18 cellular contexts compared by ENCODE assay signal in the genomic region with DNA sequence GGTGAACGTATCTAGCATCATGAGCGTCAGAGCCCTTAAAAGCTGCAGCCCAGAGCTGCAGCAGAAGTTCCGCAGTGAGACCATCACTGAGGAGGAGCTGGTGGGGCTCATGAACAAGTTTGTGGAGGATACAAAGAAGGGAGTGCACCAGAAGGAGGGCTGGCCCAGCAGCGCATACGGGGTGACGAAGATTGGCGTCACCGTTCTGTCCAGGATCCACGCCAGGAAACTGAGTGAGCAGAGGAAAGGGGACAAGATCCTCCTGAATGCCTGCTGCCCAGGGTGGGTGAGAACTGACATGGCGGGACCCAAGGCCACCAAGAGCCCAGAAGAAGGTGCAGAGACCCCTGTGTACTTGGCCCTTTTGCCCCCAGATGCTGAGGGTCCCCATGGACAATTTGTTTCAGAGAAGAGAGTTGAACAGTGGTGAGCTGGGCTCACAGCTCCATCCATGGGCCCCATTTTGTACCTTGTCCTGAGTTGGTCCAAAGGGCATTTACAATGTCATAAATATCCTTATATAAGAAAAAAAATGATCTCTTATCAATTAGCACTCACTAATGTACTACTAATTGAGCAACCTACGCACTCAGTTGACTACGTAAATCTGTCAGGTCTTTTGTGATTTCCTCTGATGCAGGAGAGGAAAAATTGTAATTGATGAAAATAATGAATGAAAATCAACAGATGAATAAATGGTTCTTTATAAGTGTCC. TPM values are rescaled to one million over a fixed set of nuclear protein-coding genes. Genes with fewer than 3 reads are reported as not detected.
A peak's percentile ranks its signal among the peaks of the same experiment; 100 is the strongest.
DNase-seq lines count a peak whose midpoint lies in the region; ATAC-seq and TF ChIP-seq lines count a peak whose summit lies in the region.
"Had no signal": no experiment of that assay in that cellular context is flagged by ENCODE, and none has a peak within 500 bp of the region (broad histone marks: within the 10 kb centered on the region; RNA-seq: fewer than 3 reads in every experiment).

No MANE protein-coding gene starts in this region.

- peaks cover 9% of the 10 kb centered on the region for H3K36me3 ChIP-seq in iPS-15b (ENCODE audit: control insufficient read depth, insufficient read depth, low read length)
- H3K36me3 ChIP-seq: neural progenitor cell had no signal

- no peak for ATAC-seq in activated T-cell treated with anti-CD3 and anti-CD28 coated beads, Interleukin-2, amount 50 U/mL, for 4 hours
- ATAC-seq: activated CD4-positive, alpha-beta T cell treated with anti-CD3 and anti-CD28 coated beads for 36 hours had no signal

- H3K27ac Mint-ChIP-seq in activated T-helper 1 cell treated with anti-CD3 and anti-CD28 coated beads, Interleukin-12 subunit alpha, Interleukin-12 subunit beta, Interleukin-2, Interleukin-4 antibody, amounts not matched to agents 30 ng/mL and 10 ng/mL and 1 ng/mL, durations not matched to agents 14 hours and 24 hours and 36 hours = no peak overlapping the region
- H3K27ac Mint-ChIP-seq in osteocyte (ENCODE audit: unreplicated experiment) = no peak overlapping the region
- H3K27ac Mint-ChIP-seq: activated CD4-positive, alpha-beta T cell treated with anti-CD3 and anti-CD28 coated beads for 36 hours; neural progenitor cell had no signal

- peak overlapping the region; percentile 22 for H3K4me3 Mint-ChIP-seq in activated T-cell treated with anti-CD3 and anti-CD28 coated beads, Interleukin-2, amount 50 U/mL, for 4 hours
- H3K4me3 Mint-ChIP-seq in activated T-helper 1 cell treated with anti-CD3 and anti-CD28 coated beads, Interleukin-12 subunit alpha, Interleukin-12 subunit beta, Interleukin-2, Interleukin-4 antibody, amounts not matched to agents 30 ng/mL and 10 ng/mL and 1 ng/mL, durations not matched to agents 14 hours and 24 hours and 36 hours = peak overlapping the region; percentile 56
- H3K4me3 Mint-ChIP-seq in osteocyte (ENCODE audit: unreplicated experiment) = no peak overlapping the region
- H3K4me3 Mint-ChIP-seq: neural progenitor cell had no signal

- H3K9me3 Mint-ChIP-seq in activated T-cell treated with anti-CD3 and anti-CD28 coated beads, Interleukin-2, amount 50 U/mL, for 4 hours = peaks cover 8% of the 10 kb centered on the region
- peaks cover 9% of the 10 kb centered on the region for H3K9me3 Mint-ChIP-seq in activated T-helper 1 cell treated with anti-CD3 and anti-CD28 coated beads, Interleukin-12 subunit alpha, Interleukin-12 subunit beta, Interleukin-2, Interleukin-4 antibody, amounts not matched to agents 30 ng/mL and 10 ng/mL and 1 ng/mL, durations not matched to agents 14 hours and 24 hours and 36 hours
- H3K9me3 Mint-ChIP-seq in osteocyte (ENCODE audit: unreplicated experiment) = no peaks in the 10 kb centered on the region

- peaks cover 19% of the 10 kb centered on the region for H3K4me1 ChIP-seq in iPS-15b (ENCODE audit: control insufficient read depth, insufficient read depth, low read length)
- H3K4me1 ChIP-seq: neural progenitor cell had no signal

- peak overlapping the region; percentile 98 for H3K27ac ChIP-seq in substantia nigra (ENCODE audit: low read depth, low read length, poor library complexity, severe bottlenecking)
- H3K27ac ChIP-seq: neural progenitor cell had no signal

- H3K4me3 ChIP-seq in iPS-15b (ENCODE audit: low read depth, low read length) = peak overlapping the region; percentile 5
- H3K4me3 ChIP-seq: neural progenitor cell, upper lobe of left lung had no signal

- no peak for TF ChIP-seq CTCF in osteocyte (IDR thresholded peaks at IDR 0.05)

- no peaks in the 10 kb centered on the region for H3K27me3 Mint-ChIP-seq in activated T-cell treated with anti-CD3 and anti-CD28 coated beads, Interleukin-2, amount 50 U/mL, for 4 hours (ENCODE audit: low read depth)
- no peaks in the 10 kb centered on the region for H3K27me3 Mint-ChIP-seq in activated T-helper 1 cell treated with anti-CD3 and anti-CD28 coated beads, Interleukin-12 subunit alpha, Interleukin-12 subunit beta, Interleukin-2, Interleukin-4 antibody, amounts not matched to agents 30 ng/mL and 10 ng/mL and 1 ng/mL, durations not matched to agents 14 hours and 24 hours and 36 hours (ENCODE audit: insufficient read depth)
- H3K27me3 Mint-ChIP-seq in osteocyte (ENCODE audit: unreplicated experiment) = peaks cover 10% of the 10 kb centered on the region
- H3K27me3 Mint-ChIP-seq: activated CD4-positive, alpha-beta T cell treated with anti-CD3 and anti-CD28 coated beads for 36 hours; CD4-positive, alpha-beta T cell had no signal

- DNase-seq in activated T-cell treated with anti-CD3 and anti-CD28 coated beads, Interleukin-2, amount 50 U/mL, for 4 hours = no peak
- no peak for DNase-seq in activated T-cell treated with anti-CD3 and anti-CD28 coated beads, Interleukin-2, amount 50 U/mL, for 48 hours
- DNase-seq in activated T-helper 1 cell treated with anti-CD3 and anti-CD28 coated beads, Interleukin-12 subunit alpha, Interleukin-12 subunit beta, Interleukin-2, Interleukin-4 antibody, amounts not matched to agents 30 ng/mL and 10 ng/mL and 1 ng/mL, durations not matched to agents 14 hours and 24 hours and 36 hours (ENCODE audit: low spot score) = no peak
- DNase-seq in substantia nigra (lab: John Stamatoyannopoulos, UW) = peak in 12 of 49 donors; percentile 12 to 58 (median 23)
- DNase-seq in NCI-H2081 treated with DMSO at 0.1 percent for 48 hours (lab: John Stamatoyannopoulos, UW) = no peak
- DNase-seq in DMS53 treated with DMSO at 0.1 percent for 48 hours (lab: John Stamatoyannopoulos, UW; ENCODE audit: unreplicated experiment) = no peak
- no peak for DNase-seq in osteocyte (ENCODE audit: extremely low spot score, unreplicated experiment)
- DNase-seq: activated CD4-positive, alpha-beta T cell treated with anti-CD3 and anti-CD28 coated beads for 36 hours; activated naive CD4-positive, alpha-beta T cell treated with anti-CD3 and anti-CD28 coated beads, Interleukin-2, amount 50 U/mL, for 16 hours; CD4-positive, alpha-beta T cell; DMS79; effector CD4-positive, alpha-beta T cell; kidney; NCI-H1105 treated with DMSO at 0.1 percent for 48 hours; NCI-H69; upper lobe of left lung had no signal

- peaks cover 24% of the 10 kb centered on the region for H3K36me3 Mint-ChIP-seq in activated T-cell treated with anti-CD3 and anti-CD28 coated beads, Interleukin-2, amount 50 U/mL, for 4 hours (ENCODE audit: insufficient read depth)
- H3K36me3 Mint-ChIP-seq in activated T-helper 1 cell treated with anti-CD3 and anti-CD28 coated beads, Interleukin-12 subunit alpha, Interleukin-12 subunit beta, Interleukin-2, Interleukin-4 antibody, amounts not matched to agents 30 ng/mL and 10 ng/mL and 1 ng/mL, durations not matched to agents 14 hours and 24 hours and 36 hours (ENCODE audit: low read depth) = peaks cover 31% of the 10 kb centered on the region
- H3K36me3 Mint-ChIP-seq in osteocyte (ENCODE audit: unreplicated experiment) = no peaks in the 10 kb centered on the region

- intact Hi-C loops in activated T-helper 1 cell treated with anti-CD3 and anti-CD28 coated beads, Interleukin-12 subunit alpha, Interleukin-12 subunit beta, Interleukin-2, Interleukin-4 antibody, amounts not matched to agents 30 ng/mL and 10 ng/mL and 1 ng/mL, durations not matched to agents 14 hours and 24 hours and 36 hours (cut with micrococcal nuclease) = no loop called here

- no peaks in the 10 kb centered on the region for H3K27me3 ChIP-seq in iPS-15b (ENCODE audit: control insufficient read depth, insufficient read depth, low read length)
- H3K27me3 ChIP-seq: neural progenitor cell, upper lobe of left lung had no signal

- no peak overlapping the region for H3K9ac ChIP-seq in iPS-15b (ENCODE audit: low read depth, low read length)
- H3K9ac ChIP-seq: neural progenitor cell had no signal

- peaks cover 12% of the 10 kb centered on the region for H3K9me3 ChIP-seq in iPS-15b (ENCODE audit: control insufficient read depth, insufficient read depth, low read length)

- peaks cover 48% of the 10 kb centered on the region for H3K4me1 Mint-ChIP-seq in activated T-cell treated with anti-CD3 and anti-CD28 coated beads, Interleukin-2, amount 50 U/mL, for 4 hours (ENCODE audit: low read depth)
- H3K4me1 Mint-ChIP-seq in activated T-helper 1 cell treated with anti-CD3 and anti-CD28 coated beads, Interleukin-12 subunit alpha, Interleukin-12 subunit beta, Interleukin-2, Interleukin-4 antibody, amounts not matched to agents 30 ng/mL and 10 ng/mL and 1 ng/mL, durations not matched to agents 14 hours and 24 hours and 36 hours (ENCODE audit: low read depth) = peaks cover 58% of the 10 kb centered on the region
- peaks cover 13% of the 10 kb centered on the region for H3K4me1 Mint-ChIP-seq in osteocyte (ENCODE audit: unreplicated experiment)

RNA-seq across cellular contexts. Expression of a gene that starts 2.8 kb away (rescaled TPM):
- total RNA-seq in activated T-cell treated with anti-CD3 and anti-CD28 coated beads, Interleukin-2, amount 50 U/mL, for 4 hours = 10 to 100 TPM; 45.5 to 57.0 (median 56.8) TPM
- total RNA-seq in activated T-helper 1 cell treated with anti-CD3 and anti-CD28 coated beads, Interleukin-12 subunit alpha, Interleukin-12 subunit beta, Interleukin-2, Interleukin-4 antibody, amounts not matched to agents 30 ng/mL and 10 ng/mL and 1 ng/mL, durations not matched to agents 14 hours and 24 hours and 36 hours = 62.7 and 62.8 TPM in 2 replicates
- total RNA-seq in osteocyte = 17.2 and 18.0 TPM in 2 replicates

RNA-seq across cellular contexts. Expression of a gene that starts 12.3 kb away (rescaled TPM):
- 10 to 100 TPM; 15.9 to 18.8 (median 17.2) TPM for total RNA-seq in activated T-cell treated with anti-CD3 and anti-CD28 coated beads, Interleukin-2, amount 50 U/mL, for 4 hours
- 21.9 and 22.0 TPM in 2 replicates for total RNA-seq in activated T-helper 1 cell treated with anti-CD3 and anti-CD28 coated beads, Interleukin-12 subunit alpha, Interleukin-12 subunit beta, Interleukin-2, Interleukin-4 antibody, amounts not matched to agents 30 ng/mL and 10 ng/mL and 1 ng/mL, durations not matched to agents 14 hours and 24 hours and 36 hours
- total RNA-seq in osteocyte = 16.4 and 16.6 TPM in 2 replicates
